Comparison of ENCODE assay signal across 18 cellular contexts in genomic region chr7:130353196-130353595, GRCh38. TPM values are rescaled to one million over a fixed set of nuclear protein-coding genes. Genes with fewer than 3 reads are reported as not detected.
DNase-seq lines count a peak whose midpoint lies in the region; ATAC-seq and TF ChIP-seq lines count a peak whose summit lies in the region.
"Had no signal": no experiment of that assay in that cellular context is flagged by ENCODE, and none has a peak within 500 bp of the region (broad histone marks: within the 10 kb centered on the region; RNA-seq: fewer than 3 reads in every experiment).

No MANE protein-coding gene starts in this region.

- peaks cover 78% of the 10 kb centered on the region for H3K4me1 Mint-ChIP-seq in neural progenitor cell

- in situ Hi-C loops in GM23248 (cut with MboI) = no loop called here

- peaks cover 6% of the 10 kb centered on the region for H3K27me3 Mint-ChIP-seq in neural progenitor cell (ENCODE audit: insufficient read depth, low read depth)
- H3K27me3 Mint-ChIP-seq: activated CD4-positive, alpha-beta T cell treated with anti-CD3 and anti-CD28 coated beads, Interleukin-2, amount 10 ng/mL, durations not matched to agents 24 days and 14 days had no signal

- peaks cover 1% of the 10 kb centered on the region for H3K36me3 Mint-ChIP-seq in neural progenitor cell
- H3K36me3 Mint-ChIP-seq: CD4-positive, alpha-beta memory T cell had no signal

- no peak overlapping the region for H3K4me3 ChIP-seq in GM23248
- H3K4me3 ChIP-seq in duodenal mucosa (ENCODE audit: low read depth in 1 of 2, low read length in 2 of 2) = no peak overlapping the region
- H3K4me3 ChIP-seq in neural progenitor cell = no peak overlapping the region

- 75 to 81% methylated on average over 7 of the region's 7 CpGs for WGBS in GM23248 (ENCODE audit: low coverage in 1 of 2, low lambda C conversion rate in 2 of 2, missing lambda C conversion rate in 2 of 2), 2 experiments

- H3K4me1 ChIP-seq in GM23248 (ENCODE audit: insufficient read depth) (peaks cover 39% of the 10 kb centered on the region), duodenal mucosa (ENCODE audit: control insufficient read depth in 1 of 2, insufficient read depth in 2 of 2, low read length in 2 of 2) (peaks cover 0 to 14% of the 10 kb centered on the region in 2 donors), neural progenitor cell (peaks cover 43% of the 10 kb centered on the region)

- no peaks in the 10 kb centered on the region for H3K27me3 ChIP-seq in GM23248 (replicated peaks; ENCODE audit: insufficient read depth)
- H3K27me3 ChIP-seq in duodenal mucosa (ENCODE audit: control insufficient read depth in 1 of 2, insufficient read depth in 2 of 2, low read length in 2 of 2) = no peaks in the 10 kb centered on the region
- H3K27me3 ChIP-seq in neural progenitor cell = no peaks in the 10 kb centered on the region

- no peak for TF ChIP-seq CTCF in neural progenitor cell (IDR thresholded peaks at IDR 0.05)

- H2AFZ ChIP-seq in GM23248 (no peak overlapping the region), neural progenitor cell (replicated peaks) (peak overlapping the region; percentile 18)

- H3K9me3 Mint-ChIP-seq in neural progenitor cell = peaks cover 2% of the 10 kb centered on the region
- H3K9me3 Mint-ChIP-seq: activated CD4-positive, alpha-beta T cell treated with anti-CD3 and anti-CD28 coated beads, Interleukin-2, amount 10 ng/mL, durations not matched to agents 24 days and 14 days; activated T-cell treated with anti-CD3 and anti-CD28 coated beads, Interleukin-2, amount 50 U/mL, for 4 hours; CD4-positive, alpha-beta memory T cell had no signal

- H3F3A ChIP-seq in GM23248 (ENCODE audit: insufficient read depth) (peaks cover 25% of the 10 kb centered on the region), neural progenitor cell (ENCODE audit: low read depth) (peaks cover 32% of the 10 kb centered on the region)

- peak overlapping the region; percentile 80 for H3K27ac Mint-ChIP-seq in neural progenitor cell
- H3K27ac Mint-ChIP-seq: activated CD4-positive, alpha-beta T cell treated with anti-CD3 and anti-CD28 coated beads, Interleukin-2, amount 10 ng/mL, durations not matched to agents 24 days and 14 days had no signal

- no peaks in the 10 kb centered on the region for H3K9me2 ChIP-seq in GM23248 (ENCODE audit: insufficient read depth)

- no peak overlapping the region for H3K9ac ChIP-seq in GM23248
- no peak overlapping the region for H3K9ac ChIP-seq in duodenal mucosa (ENCODE audit: low read depth in 1 of 2, low read length in 2 of 2)
- H3K9ac ChIP-seq in neural progenitor cell = no peak overlapping the region

- H3K27ac ChIP-seq in GM23248 = no peak overlapping the region
- peak overlapping the region; percentile 20 for H3K27ac ChIP-seq in duodenal mucosa (ENCODE audit: low read depth, low read length)
- H3K27ac ChIP-seq in neural progenitor cell = no peak overlapping the region

- H3K36me3 ChIP-seq in GM23248 (ENCODE audit: low read depth) (no peaks in the 10 kb centered on the region), duodenal mucosa (ENCODE audit: control insufficient read depth in 1 of 2, insufficient read depth in 2 of 2, low read length in 2 of 2) (no peaks in the 10 kb centered on the region), neural progenitor cell (no peaks in the 10 kb centered on the region)

- ATAC-seq in GM18870 (IDR thresholded peaks at IDR 0.05; ENCODE audit: unreplicated experiment) = no peak
- no peak for ATAC-seq in HG03280 (IDR thresholded peaks at IDR 0.05; ENCODE audit: unreplicated experiment)
- ATAC-seq: activated T-cell treated with anti-CD3 and anti-CD28 coated beads, Interleukin-2, amount 50 U/mL, for 4 hours had no signal

- peak overlapping the region; percentile 14 for H3K4me3 Mint-ChIP-seq in neural progenitor cell
- H3K4me3 Mint-ChIP-seq: activated CD4-positive, alpha-beta T cell treated with anti-CD3 and anti-CD28 coated beads, Interleukin-2, amount 10 ng/mL, durations not matched to agents 24 days and 14 days; activated T-cell treated with anti-CD3 and anti-CD28 coated beads, Interleukin-2, amount 50 U/mL, for 4 hours; CD4-positive, alpha-beta memory T cell had no signal

- H3K9me3 ChIP-seq in GM23248 (ENCODE audit: low read depth) (no peaks in the 10 kb centered on the region), duodenal mucosa (ENCODE audit: control insufficient read depth in 1 of 2, low read length in 2 of 2) (no peaks in the 10 kb centered on the region), neural progenitor cell (ENCODE audit: low read depth) (no peaks in the 10 kb centered on the region)

- DNase-seq in GM23248 = no peak
- peak; percentile 16 for DNase-seq in NCI-H128 (lab: John Stamatoyannopoulos, UW; ENCODE audit: unreplicated experiment)
- no peak for DNase-seq in neural progenitor cell (ENCODE audit: low spot score)
- DNase-seq in NCI-H2107 treated with DMSO at 0.1 percent for 48 hours (lab: John Stamatoyannopoulos, UW; ENCODE audit: unreplicated experiment) = no peak
- DNase-seq in stimulated activated naive CD4-positive, alpha-beta T cell treated with Interleukin-2 at 50 U/mL for 16 hours (lab: John Stamatoyannopoulos, UW) = no peak
- DNase-seq: activated CD4-positive, alpha-beta T cell treated with anti-CD3 and anti-CD28 coated beads, Interleukin-2, amount 10 ng/mL, durations not matched to agents 24 days and 14 days; activated T-cell treated with anti-CD3 and anti-CD28 coated beads, Interleukin-2, amount 50 U/mL, for 4 hours; CD4-positive, alpha-beta memory T cell; NCI-H526 treated with DMSO at 0.1 percent for 48 hours; small intestine; T-helper 9 cell had no signal

- H3K4me2 ChIP-seq in GM23248 (ENCODE audit: unreplicated experiment) = peak overlapping the region; percentile 76
- no peak overlapping the region for H3K4me2 ChIP-seq in neural progenitor cell

- H4K20me1 ChIP-seq in GM23248 (ENCODE audit: insufficient read depth) = no peaks in the 10 kb centered on the region
- H4K20me1 ChIP-seq in neural progenitor cell (ENCODE audit: low read depth) = no peaks in the 10 kb centered on the region

- no peaks in the 10 kb centered on the region for H3K79me2 ChIP-seq in GM23248 (ENCODE audit: insufficient read depth)
- no peaks in the 10 kb centered on the region for H3K79me2 ChIP-seq in neural progenitor cell (ENCODE audit: low read depth)

RNA-seq across cellular contexts. Expression of gene CPA5, which starts 8.6 kb away (rescaled TPM):
- not detected in 2 replicates for total RNA-seq in GM23248 (2014; rRNA removed; shearing (Covaris generic))
- polyA plus RNA-seq in GM23248 (2016; fragmentation: Nextera tagmentation; extraction: Ambion mirVana) = 0.23 TPM in 1 of 2 replicates, not detected in the other
- 0.50 TPM in 1 of 2 replicates, not detected in the other for total RNA-seq in neural progenitor cell (ENCODE audit: low replicate concordance)
- total RNA-seq: CD4-positive, alpha-beta memory T cell; dermis microvascular lymphatic vessel endothelial cell; fibroblast of villous mesenchyme; HT1080; subcutaneous adipose tissue had no signal

RNA-seq across cellular contexts. Expression of gene CPA1, which starts 27.1 kb away (rescaled TPM):
- total RNA-seq in GM23248 (2014; rRNA removed; shearing (Covaris generic)) = not detected in 2 replicates
- polyA plus RNA-seq in GM23248 (2016; fragmentation: Nextera tagmentation; extraction: Ambion mirVana) = not detected in 2 replicates
- total RNA-seq in neural progenitor cell (ENCODE audit: low replicate concordance) = not detected in 2 replicates
- total RNA-seq: activated CD4-positive, alpha-beta T cell treated with anti-CD3 and anti-CD28 coated beads, Interleukin-2, amount 10 ng/mL, durations not matched to agents 24 days and 14 days; CD4-positive, alpha-beta memory T cell; dermis microvascular lymphatic vessel endothelial cell; HT1080 had no signal
- polyA plus RNA-seq: CD4-positive, alpha-beta memory T cell had no signal
